14 cellular contexts compared by ENCODE assay signal in genomic region chr6:122696079-122696478, GRCh38.
DNase-seq lines count a peak whose midpoint lies in the region; ATAC-seq, FAIRE-seq and TF ChIP-seq lines count a peak whose summit lies in the region.
"Had no signal": no experiment of that assay in that cellular context is flagged by ENCODE, and none has a peak within 500 bp of the region (broad histone marks: within the 10 kb centered on the region; RNA-seq: fewer than 3 reads in every experiment).

No MANE protein-coding gene starts in this region.

- intact Hi-C loops in upper lobe of right lung (cut with DNase I) = no loop called here

- peaks cover 5% of the 10 kb centered on the region for H3K4me1 Mint-ChIP-seq in nephron progenitor cell
- H3K4me1 Mint-ChIP-seq: activated naive CD8-positive, alpha-beta T cell treated with anti-CD3 and anti-CD28 coated beads, Interleukin-2, amount 50 U/mL, for 24 hours had no signal

- H3K27ac ChIP-seq in upper lobe of right lung = no peak overlapping the region
- H3K27ac ChIP-seq: testis had no signal

- TF ChIP-seq CTCF in epithelial cell of esophagus (IDR thresholded peaks at IDR 0.05; ENCODE audit: insufficient read depth, low read depth, low read length, missing control alignments) (no peak), nephron progenitor cell (IDR thresholded peaks at IDR 0.05) (no peak), upper lobe of right lung (IDR thresholded peaks at IDR 0.05) (no peak)

- H3K9me3 ChIP-seq in upper lobe of right lung = no peaks in the 10 kb centered on the region
- H3K9me3 ChIP-seq: testis had no signal

- peak overlapping the region; percentile 12 for H3K27ac Mint-ChIP-seq in nephron progenitor cell
- H3K27ac Mint-ChIP-seq: activated CD4-positive, alpha-beta memory T cell treated with anti-CD3 and anti-CD28 coated beads for 36 hours; activated naive CD8-positive, alpha-beta T cell treated with anti-CD3 and anti-CD28 coated beads, Interleukin-2, amount 50 U/mL, for 24 hours; T-helper 1 cell treated with Interleukin-12 subunit alpha and Interleukin-12 subunit beta and Interleukin-4 antibody, amounts not matched to agents 30 μg/mL and 1 μg/mL, for 36 hours had no signal

- no peak overlapping the region for H3K4me3 ChIP-seq in epithelial cell of esophagus (ENCODE audit: low read length)
- no peak overlapping the region for H3K4me3 ChIP-seq in upper lobe of right lung
- H3K4me3 ChIP-seq: testis had no signal

- H3K4me3 Mint-ChIP-seq in nephron progenitor cell = no peak overlapping the region
- H3K4me3 Mint-ChIP-seq: activated CD4-positive, alpha-beta memory T cell treated with anti-CD3 and anti-CD28 coated beads for 36 hours; activated naive CD8-positive, alpha-beta T cell treated with anti-CD3 and anti-CD28 coated beads, Interleukin-2, amount 50 U/mL, for 24 hours; T-helper 1 cell treated with Interleukin-12 subunit alpha and Interleukin-12 subunit beta and Interleukin-4 antibody, amounts not matched to agents 30 μg/mL and 1 μg/mL, for 36 hours had no signal

- TF ChIP-seq POLR2A in GM12892 (IDR thresholded peaks at IDR 0.05; ENCODE audit: low read depth, low read length) = no peak

- no peaks in the 10 kb centered on the region for H3K36me3 ChIP-seq in upper lobe of right lung

- H3K4me1 ChIP-seq in upper lobe of right lung = no peaks in the 10 kb centered on the region
- H3K4me1 ChIP-seq: testis had no signal

- ATAC-seq in upper lobe of right lung (no peak), HG02973 (IDR thresholded peaks at IDR 0.05; ENCODE audit: unreplicated experiment) (no peak)
- ATAC-seq: activated naive CD8-positive, alpha-beta T cell treated with anti-CD3 and anti-CD28 coated beads, Interleukin-2, amount 50 U/mL, for 24 hours had no signal

- FAIRE-seq in GM12892 (lab: Jason Lieb, UNC) = no peak

- H3K36me3 Mint-ChIP-seq in nephron progenitor cell (ENCODE audit: low read depth) = no peaks in the 10 kb centered on the region
- H3K36me3 Mint-ChIP-seq: activated CD4-positive, alpha-beta memory T cell treated with anti-CD3 and anti-CD28 coated beads for 36 hours had no signal

- H3K27me3 Mint-ChIP-seq in nephron progenitor cell (ENCODE audit: low read depth, poor library complexity) = no peaks in the 10 kb centered on the region
- H3K27me3 Mint-ChIP-seq: activated CD4-positive, alpha-beta memory T cell treated with anti-CD3 and anti-CD28 coated beads for 36 hours; activated naive CD8-positive, alpha-beta T cell treated with anti-CD3 and anti-CD28 coated beads, Interleukin-2, amount 50 U/mL, for 24 hours had no signal

- H3K9me3 Mint-ChIP-seq in nephron progenitor cell = no peaks in the 10 kb centered on the region
- H3K9me3 Mint-ChIP-seq: activated CD4-positive, alpha-beta memory T cell treated with anti-CD3 and anti-CD28 coated beads for 36 hours; activated naive CD8-positive, alpha-beta T cell treated with anti-CD3 and anti-CD28 coated beads, Interleukin-2, amount 50 U/mL, for 24 hours; T-helper 1 cell treated with Interleukin-12 subunit alpha and Interleukin-12 subunit beta and Interleukin-4 antibody, amounts not matched to agents 30 μg/mL and 1 μg/mL, for 36 hours had no signal

- H3K27me3 ChIP-seq in upper lobe of right lung = no peaks in the 10 kb centered on the region
- H3K27me3 ChIP-seq: testis had no signal

- peak; percentile 86 for DNase-seq in EL
- DNase-seq in RKO (ENCODE audit: low spot score) = peak; percentile 72
- peak; percentile 84 for DNase-seq in epithelial cell of esophagus (ENCODE audit: low read depth)
- no peak for DNase-seq in nephron progenitor cell
- no peak for DNase-seq in upper lobe of right lung
- no peak for DNase-seq in GM12892 (ENCODE audit: insufficient read length)
- DNase-seq in anterior cingulate cortex (lab: John Stamatoyannopoulos, UW) = no peak
- DNase-seq: activated CD4-positive, alpha-beta memory T cell treated with anti-CD3 and anti-CD28 coated beads for 36 hours; activated naive CD8-positive, alpha-beta T cell treated with anti-CD3 and anti-CD28 coated beads, Interleukin-2, amount 50 U/mL, for 24 hours; NCI-H1105; NCI-H774; testis had no signal

Comparison
In these comparisons a context has a peak if more than half of its experiments do, and no peak if none do; other contexts are left out.
1. DNase-seq: peak in EL (single experiment), RKO (single experiment) and epithelial cell of esophagus (single experiment); none in nephron progenitor cell (single experiment), upper lobe of right lung (single experiment), GM12892 (single experiment) and anterior cingulate cortex (0 of 58).